In genomic region chr19:18521692-18522123, GRCh38 we compare ENCODE assay signal across 8 cellular contexts. TPM values are rescaled to one million over a fixed set of nuclear protein-coding genes. Genes with fewer than 3 reads are reported as not detected.
DNase-seq lines count a peak whose midpoint lies in the region; ATAC-seq and TF ChIP-seq lines count a peak whose summit lies in the region.

TSS of gene ELL (minus strand) at chr19:18522070. CDS start at chr19:18522055, 15 bp downstream.

- peak within 1 kb of the TSS; percentile 89 for H3K27ac Mint-ChIP-seq in Caco-2 (ENCODE audit: unreplicated experiment)
- peak within 1 kb of the TSS; percentile 87 for H3K27ac Mint-ChIP-seq in WTC11

- H3K27me3 ChIP-seq in Caco-2 (replicated peaks; ENCODE audit: control insufficient read depth, insufficient read depth, low read length): no peaks in the 10 kb centered on the region
- H3K27me3 ChIP-seq in gastrocnemius medialis: no peaks in the 10 kb centered on the region

- H3K27me3 Mint-ChIP-seq in Caco-2 (ENCODE audit: insufficient read depth, unreplicated experiment) (no peaks in the 10 kb centered on the region), WTC11 (ENCODE audit: low read depth) (no peaks in the 10 kb centered on the region)

- H3K9me3 Mint-ChIP-seq in Caco-2 (ENCODE audit: unreplicated experiment): no peaks in the 10 kb centered on the region
- no peaks in the 10 kb centered on the region for H3K9me3 Mint-ChIP-seq in WTC11

- CTCF ChIA-PET in Caco-2 (lab: Charles Lee) (interaction anchor here (0.5 to 2.8 kb wide), 10 partner anchors 11 to 325 kb away, joined by 3 to 28 read pairs (median 4); partner anchors contain the start of gene KXD1), HEK293 (lab: Yijun Ruan, JAX) (interaction anchor here (0.6 to 2.9 kb wide), 11 partner anchors 12 to 1604 kb away, joined by 3 to 14 read pairs (median 3); partner anchors contain the start of gene REX1BD), WTC11 (lab: Charles Lee) (interaction anchor here (0.5 to 5.0 kb wide), 23 partner anchors 13 to 628 kb away, joined by 3 to 55 read pairs (median 7); partner anchors contain the start of genes KXD1 and UBA52)

- H3K36me3 Mint-ChIP-seq in Caco-2 (ENCODE audit: insufficient read depth, unreplicated experiment) (peaks cover 9% of the 10 kb centered on the region), WTC11 (no peaks in the 10 kb centered on the region)

- H3K4me3 ChIP-seq in Caco-2 (ENCODE audit: low read depth, low read length) (peak within 1 kb of the TSS; percentile 90), HEK293 (ENCODE audit: low read depth, low read length) (peak within 1 kb of the TSS; percentile 100), gastrocnemius medialis (peak within 1 kb of the TSS; percentile 85 to 99 (median 95))

- TF ChIP-seq CTCF in Caco-2 (IDR thresholded peaks at IDR 0.05; ENCODE audit: insufficient read depth in 1 of 2, low read depth in 1 of 2, low read length in 1 of 2, severe bottlenecking in 1 of 2, unreplicated experiment in 1 of 2) (no peak), HEK293 (tag by site-specific recombination; IDR thresholded peaks at IDR 0.05) (peak; percentile 51), WTC11 (IDR thresholded peaks at IDR 0.05) (no peak), gastrocnemius medialis (IDR thresholded peaks at IDR 0.05 in 4 of 5, conservative IDR thresholded peaks at IDR 0.05 in 1 of 5) (no peak)

- H3K4me1 ChIP-seq in Caco-2 (peaks cover 5% of the 10 kb centered on the region), HEK293 (ENCODE audit: control insufficient read depth, insufficient read depth, low read length) (no peaks in the 10 kb centered on the region), gastrocnemius medialis (peaks cover 27 to 34% of the 10 kb centered on the region in 2 donors)

- no peak for ATAC-seq in WTC11
- ATAC-seq in left cardiac atrium: peak; percentile 3 to 6
- peak; percentile 2 to 3 for ATAC-seq in gastrocnemius medialis
- no peak for ATAC-seq in esophagus mucosa

- H3K9me3 ChIP-seq in Caco-2 (no peaks in the 10 kb centered on the region), HEK293 (ENCODE audit: control insufficient read depth, insufficient read depth, low read depth, low read length) (no peaks in the 10 kb centered on the region), gastrocnemius medialis (no peaks in the 10 kb centered on the region)

- H3K4me3 Mint-ChIP-seq in Caco-2 (ENCODE audit: unreplicated experiment) (peak within 1 kb of the TSS; percentile 81), WTC11 (peak within 1 kb of the TSS; percentile 81)

- POLR2A ChIA-PET in Caco-2 (lab: Charles Lee) (interaction anchor here (0.6 to 1.9 kb wide), 3 partner anchors 12 to 230 kb away, joined by 3 to 4 read pairs (median 4); no protein-coding TSS in a partner anchor), HEK293 (lab: Yijun Ruan, JAX) (interaction anchor here (0.6 to 2.7 kb wide), 10 partner anchors 16 to 398 kb away, joined by 3 to 15 read pairs (median 4); partner anchors contain the start of genes COPE, DDX49, KXD1 and REX1BD), WTC11 (lab: Charles Lee) (no interaction called here)

- H3K27ac ChIP-seq in HEK293 (ENCODE audit: extremely low read depth, low read depth, low read length): peak within 1 kb of the TSS; percentile 81
- H3K27ac ChIP-seq in gastrocnemius medialis: peak within 1 kb of the TSS; percentile 97 to 100 (median 98)

- H3K36me3 ChIP-seq in Caco-2 (ENCODE audit: control insufficient read depth, insufficient read depth, low read length) (no peaks in the 10 kb centered on the region), HEK293 (ENCODE audit: control insufficient read depth in 2 of 2, insufficient read depth in 1 of 2, low read length in 2 of 2) (no peaks in the 10 kb centered on the region), gastrocnemius medialis (no peaks in the 10 kb centered on the region)

- BruUV-seq in Caco-2 (replicated peaks; lab: Mats Ljungman, UMichigan): no TSS peak

- peak; percentile 99 for TF ChIP-seq POLR2A in gastrocnemius medialis (IDR thresholded peaks at IDR 0.05)

- in situ Hi-C loops in gastrocnemius medialis (cut with MboI; ENCODE audit: low sequenced_read_pairs in 4 of 4): no loop called here

- no peaks in the 10 kb centered on the region for H3K4me1 Mint-ChIP-seq in Caco-2 (ENCODE audit: low read depth, unreplicated experiment)
- peaks cover 7% of the 10 kb centered on the region for H3K4me1 Mint-ChIP-seq in WTC11

- DNase-seq in Caco-2: no peak
- DNase-seq in WTC11 (ENCODE audit: low spot score): no peak
- no peak for DNase-seq in left cardiac atrium
- peak in 1 of 2 donors; percentile 35 for DNase-seq in gastrocnemius medialis
- no peak for DNase-seq in HUDEP-2 (lab: John Stamatoyannopoulos, UW; ENCODE audit: unreplicated experiment in 76 of 76)
- DNase-seq in HCEC 1CT: no peak

- intact Hi-C loops in Caco-2 (cut with micrococcal nuclease; ENCODE audit: unreplicated experiment) (loop anchor here (1.0 to 5.0 kb wide), 5 partner anchors 34 to 115 kb away; partner anchors contain the start of genes KXD1, REX1BD and UBA52), left cardiac atrium (cut with DNase I) (loop anchor here in 1 of 2 donors (2.0 kb wide), 1 partner anchor 33 kb away; no protein-coding TSS in a partner anchor), gastrocnemius medialis (cut with DNase I; ENCODE audit: low total_unique reads) (loop anchor here (1.0 to 5.0 kb wide), 6 partner anchors 21 to 541 kb away; partner anchors contain the start of genes FKBP8, KXD1, SLC25A42 and UBA52)

TF ChIP-seq in HEK293, 187 proteins besides CTCF, POLR2A, EP300 and RAD21 (continues in another document):
- TF ChIP-seq ZNF610 (tag by site-specific recombination; IDR thresholded peaks at IDR 0.05; ENCODE audit: borderline replicate concordance) (no peak), ZBTB48 (tag by site-specific recombination; IDR thresholded peaks at IDR 0.05) (no peak; the same call in 1 of the 2 replicates), ZNF792 (tag by site-specific recombination; IDR thresholded peaks at IDR 0.05) (0 out of 2 replicates have a peak, but pooled peaks have one; percentile 37), ZNF692 (tag by site-specific recombination; IDR thresholded peaks at IDR 0.05) (peak; percentile 77; the same call in 1 of the 2 replicates), ZNF785 (tag by site-specific recombination; IDR thresholded peaks at IDR 0.05) (no peak), OVOL3 (tag by site-specific recombination; IDR thresholded peaks at IDR 0.05) (no peak), ZNF311 (tag by site-specific recombination; IDR thresholded peaks at IDR 0.05; ENCODE audit: borderline replicate concordance) (no peak)

TF ChIP-seq in WTC11, 78 proteins besides CTCF, POLR2A, EP300 and RAD21 (continues in another document):
- TF ChIP-seq ZSCAN18 (CRISPR knock-in tag; IDR thresholded peaks at IDR 0.05) (no peak), NR2C2 (CRISPR knock-in tag; IDR thresholded peaks at IDR 0.05) (no peak), SMAD3 (CRISPR knock-in tag; IDR thresholded peaks at IDR 0.05; ENCODE audit: borderline replicate concordance) (0 out of 2 replicates have a peak, but pooled peaks have one; percentile 12), ETV6 (CRISPR knock-in tag; IDR thresholded peaks at IDR 0.05) (peak; percentile 57; the same call in 1 of the 2 replicates), RELA (CRISPR knock-in tag; IDR thresholded peaks at IDR 0.05; ENCODE audit: borderline replicate concordance) (peak; percentile 34; the same call in 1 of the 2 replicates), MYBL2 (CRISPR knock-in tag; IDR thresholded peaks at IDR 0.05) (no peak), NR1H2 (CRISPR knock-in tag; IDR thresholded peaks at IDR 0.05) (no peak), PRDM15 (CRISPR knock-in tag; IDR thresholded peaks at IDR 0.05) (no peak), OVOL2 (CRISPR knock-in tag; IDR thresholded peaks at IDR 0.05; ENCODE audit: borderline replicate concordance) (no peak; the same call in 1 of the 2 replicates)

RNA-seq across cellular contexts. Expression of gene ELL, which starts in this region (rescaled TPM):
- total RNA-seq in Caco-2 (2022): 11.2 and 12.1 TPM in 2 replicates
- total RNA-seq in WTC11 (2021): 11.6 to 17.3 TPM (median 13.1 TPM) in 3 replicates
- 10 to 100 TPM; 10.8 to 18.7 TPM for total RNA-seq in left cardiac atrium
- 10 to 100 TPM; 21.8 to 30.8 (median 27.3) TPM for total RNA-seq in gastrocnemius medialis
- 7.5 TPM for total RNA-seq in esophagus mucosa

Comparison
In these comparisons a context has a peak if more than half of its experiments do, and no peak if none do; other contexts are left out.
1. ATAC-seq: peak in left cardiac atrium (2 of 2) and gastrocnemius medialis (2 of 2); none in WTC11 (single experiment) and esophagus mucosa (single experiment).
2. Peak in every context shown above with its lines, with median percentiles within 50 percentile points of each other: H3K4me3 ChIP-seq.